29 cellular contexts compared by ENCODE assay signal in the genomic region with DNA sequence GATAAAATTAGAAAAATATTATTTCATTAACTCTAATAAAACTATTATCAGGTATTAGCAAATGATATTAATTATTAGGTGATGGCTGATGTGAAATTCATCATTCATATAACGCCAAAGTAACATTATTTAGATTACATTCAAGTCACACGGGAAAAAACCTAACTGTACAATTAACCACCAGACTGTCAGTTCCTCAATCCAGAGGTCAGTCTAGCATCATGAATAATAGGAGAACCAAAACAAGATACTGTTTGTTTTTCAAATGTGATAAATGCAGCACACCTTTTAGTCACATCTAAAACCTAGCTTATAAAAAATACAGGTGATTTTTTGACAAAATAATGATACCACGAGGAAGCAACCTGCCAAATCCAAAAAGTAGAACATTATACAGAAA.
"Had no signal": no experiment of that assay in that cellular context is flagged by ENCODE, and none has a peak within 500 bp of the region (broad histone marks: within the 10 kb centered on the region; RNA-seq: fewer than 3 reads in every experiment).

No MANE protein-coding gene starts in this region.

- DNase-seq: activated CD4-positive, alpha-beta memory T cell treated with anti-CD3 and anti-CD28 coated beads, Interleukin-2, amount 10 ng/mL, durations not matched to agents 7 days and 5 days; activated CD4-positive, alpha-beta T cell treated with anti-CD3 and anti-CD28 coated beads for 1 hour; activated CD4-positive, alpha-beta T cell treated with anti-CD3 and anti-CD28 coated beads for 4 hours; activated CD4-positive, alpha-beta T cell treated with anti-CD3 and anti-CD28 coated beads, Interleukin-2, amount 10 ng/mL, durations not matched to agents 7 days and 5 days; activated CD4-positive, alpha-beta T cell treated with anti-CD3 and anti-CD28 coated beads, Interleukin-2, amount 50 U/mL, for 4 hours; activated CD8-positive, alpha-beta memory T cell treated with anti-CD3 and anti-CD28 coated beads, Interleukin-2, amount 50 U/mL, for 48 hours; activated effector memory CD4-positive, alpha-beta T cell treated with Interleukin-2 at 50 U/mL for 16 hours; activated gamma-delta T cell treated with Interleukin-2 at 50 U/mL for 16 hours; activated naive CD4-positive, alpha-beta T cell treated with anti-CD3 and anti-CD28 coated beads, Interleukin-2, amount 50 U/mL, for 16 hours; activated naive CD4-positive, alpha-beta T cell treated with Interleukin-2 at 50 U/mL for 16 hours; activated T-cell treated with anti-CD3 and anti-CD28 coated beads for 4 hours; activated T-cell treated with anti-CD3 and anti-CD28 coated beads, Interleukin-2, amount 50 U/mL, for 24 hours; activated T-cell treated with anti-CD3 and anti-CD28 coated beads, Interleukin-2, amount 50 U/mL, for 72 hours; amniotic stem cell; anterior cingulate cortex; brain microvascular endothelial cell; dorsolateral prefrontal cortex; effector memory CD4-positive, alpha-beta T cell; endodermal cell; foreskin fibroblast; head of caudate nucleus; T1000 had no signal

- H3K27ac ChIP-seq: brain microvascular endothelial cell, coronary artery, dorsolateral prefrontal cortex, VCaP had no signal

- FAIRE-seq: astrocyte, bronchial epithelial cell had no signal

- H3K27me3 ChIP-seq: brain microvascular endothelial cell, dorsolateral prefrontal cortex had no signal

- ATAC-seq: activated T-cell treated with anti-CD3 and anti-CD28 coated beads, Interleukin-2, amount 50 U/mL, for 72 hours; activated T-helper 17 cell treated with anti-CD3 and anti-CD28 coated beads, Interleukin-2, amount 50 U/mL, for 72 hours; esophagus mucosa; WTC11 had no signal

- H3K4me3 ChIP-seq: coronary artery, dorsolateral prefrontal cortex had no signal
